8 cellular contexts compared by ENCODE assay signal in genomic region chrX:101390664-101391525, GRCh38.
DNase-seq lines count a peak whose midpoint lies in the region; ATAC-seq and TF ChIP-seq lines count a peak whose summit lies in the region.

Gene RPL36A (plus strand): TSS chrX:101391011. CDS start chrX:101391044, 33 bp downstream.

- H2AFZ ChIP-seq in OCI-LY3 (ENCODE audit: low read depth, low read length) = peak within 1 kb of the TSS; percentile 92

- H3K36me3 ChIP-seq in OCI-LY3 (replicated peaks; ENCODE audit: low read depth, low read length) (peaks cover 30% of the 10 kb centered on the region), mucosa of stomach (ENCODE audit: control insufficient read depth, insufficient read depth, low read length) (no peaks in the 10 kb centered on the region)

- H3K9ac ChIP-seq in OCI-LY3 (ENCODE audit: low read length) (peak within 1 kb of the TSS; percentile 96), mucosa of stomach (ENCODE audit: low read length) (peak within 1 kb of the TSS; percentile 74)

- peak; percentile 80 for ATAC-seq in GM21526 (IDR thresholded peaks at IDR 0.05; ENCODE audit: low FRiP score, unreplicated experiment)

- peaks cover 34% of the 10 kb centered on the region for H3K4me1 ChIP-seq in OCI-LY3 (ENCODE audit: low read length)
- peaks cover 9% of the 10 kb centered on the region for H3K4me1 ChIP-seq in mucosa of stomach (ENCODE audit: control insufficient read depth, insufficient read depth, low read length)

- H3K27ac ChIP-seq in OCI-LY3 (ENCODE audit: low read length) = peak within 1 kb of the TSS; percentile 75

- H3K9me3 ChIP-seq in OCI-LY3 (ENCODE audit: insufficient read depth, low read length) (no peaks in the 10 kb centered on the region), mucosa of stomach (ENCODE audit: control insufficient read depth, low read length) (no peaks in the 10 kb centered on the region)

- TF ChIP-seq CTCF in OCI-LY3 (IDR thresholded peaks at IDR 0.05; ENCODE audit: low read depth, low read length) = peak; percentile 63

- TF ChIP-seq POLR2A in erythroblast (IDR thresholded peaks at IDR 0.05; ENCODE audit: low read length) = peak; percentile 99

- peak within 1 kb of the TSS; percentile 92 for H3K4me2 ChIP-seq in OCI-LY3 (ENCODE audit: low read length)

- H3K79me2 ChIP-seq in OCI-LY3 (ENCODE audit: low read length) = peaks cover 41% of the 10 kb centered on the region

- no peaks in the 10 kb centered on the region for H4K20me1 ChIP-seq in OCI-LY3 (ENCODE audit: insufficient read depth, low read length)

- DNase-seq in DMS 273 treated with DMSO at 0.1 percent for 48 hours (lab: John Stamatoyannopoulos, UW) (peak; percentile 81), HuH-7.5 (ENCODE audit: low spot score) (peak; percentile 48), activated T-cell treated with anti-CD3 and anti-CD28 coated beads for 1 hour (ENCODE audit: low read depth) (peak; percentile 61), erythroblast (lab: John Stamatoyannopoulos, UW) (peak; percentile 94 to 95)
- peak; percentile 50 to 55 for DNase-seq in stimulated activated CD8-positive, alpha-beta memory T cell treated with anti-CD3 and anti-CD28 coated beads, Interleukin-7, amount 100 ng/mL, for 1 hour (ENCODE audit: low read depth in 2 of 2)

- peak within 1 kb of the TSS; percentile 94 for H3K4me3 ChIP-seq in OCI-LY3 (ENCODE audit: low read length)
- peak within 1 kb of the TSS; percentile 41 for H3K4me3 ChIP-seq in mucosa of stomach (ENCODE audit: low read length)

- H3K27me3 ChIP-seq in OCI-LY3 (ENCODE audit: low read depth, low read length) = no peaks in the 10 kb centered on the region
- no peaks in the 10 kb centered on the region for H3K27me3 ChIP-seq in mucosa of stomach (ENCODE audit: control insufficient read depth, insufficient read depth, low read length)

Comparison
In these comparisons a context has a peak if more than half of its experiments do, and no peak if none do; other contexts are left out.
1. Peak in every context shown above with its lines: DNase-seq, ATAC-seq, H3K4me3 ChIP-seq and H3K27ac ChIP-seq.